32 cellular contexts compared by ENCODE assay signal in the genomic region with DNA sequence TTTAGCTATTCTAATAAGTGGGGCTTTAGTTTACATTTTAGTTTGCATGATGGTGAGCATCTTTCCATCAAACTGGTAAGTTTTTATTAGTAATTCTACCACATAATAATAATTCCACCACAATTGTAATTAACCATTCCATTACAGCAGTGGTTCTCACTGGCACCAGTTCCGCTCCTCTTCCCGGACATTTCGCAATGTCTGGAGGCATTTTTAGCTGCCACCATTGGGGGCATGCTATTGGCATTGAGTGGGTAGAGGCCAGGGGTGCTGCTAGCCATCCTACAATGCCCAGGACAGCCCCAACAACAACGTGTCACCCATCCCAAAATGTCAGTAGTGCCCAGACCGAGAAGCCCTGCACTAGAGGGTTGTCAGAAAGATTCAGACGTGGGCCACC. TPM values are rescaled to one million over a fixed set of nuclear protein-coding genes. Genes with fewer than 3 reads are reported as not detected.
"Had no signal": no experiment of that assay in that cellular context is flagged by ENCODE, and none has a peak within 500 bp of the region (broad histone marks: within the 10 kb centered on the region; RNA-seq: fewer than 3 reads in every experiment).

No MANE protein-coding gene starts in this region.

- H3K27ac Mint-ChIP-seq: nephron; stimulated activated naive CD8-positive, alpha-beta T cell treated with anti-CD3 and anti-CD28 coated beads, Interleukin-15, Interleukin-2, amounts not matched to agents 100 ng/mL and 50 ng/mL, for 24 hours had no signal

- H3K4me3 ChIP-seq: left lung, lower lobe of right lung, pancreas, prostate gland, sigmoid colon, smooth muscle cell, suprapubic skin, thoracic aorta, tibial artery, upper lobe of right lung had no signal

- H3K27ac ChIP-seq: left lung, lower lobe of right lung, pancreas, prostate gland, sigmoid colon, suprapubic skin, thoracic aorta, tibial artery, upper lobe of right lung had no signal

- H3K4me2 ChIP-seq: smooth muscle cell had no signal

- H3K27me3 ChIP-seq: left lung, pancreas, sigmoid colon, suprapubic skin, tibial artery, upper lobe of right lung had no signal

- H3K9me3 Mint-ChIP-seq: immature natural killer cell; naive thymus-derived CD8-positive, alpha-beta T cell; nephron; neural crest cell; stimulated activated naive CD8-positive, alpha-beta T cell treated with anti-CD3 and anti-CD28 coated beads, Interleukin-15, Interleukin-2, amounts not matched to agents 100 ng/mL and 50 ng/mL, for 24 hours had no signal

- ATAC-seq: left colon; left lung; lower lobe of right lung; naive thymus-derived CD8-positive, alpha-beta T cell; pancreas; right cardiac atrium; upper lobe of right lung had no signal

- DNase-seq: hypothalamus; immature natural killer cell; kidney; left colon; left lung; lower lobe of right lung; mammary epithelial cell; mesenchymal stem cell; naive thymus-derived CD8-positive, alpha-beta T cell; nucleus accumbens; pancreas; retina; right cardiac atrium; sigmoid colon; stimulated activated CD4-positive, alpha-beta T cell treated with anti-CD3 and anti-CD28 coated beads, Interleukin-1b, Interleukin-23, amount 100 ng/mL, for 48 hours; stimulated activated CD4-positive, alpha-beta T cell treated with anti-CD3 and anti-CD28 coated beads, Interleukin-2, amount 100 ng/mL, for 48 hours; stimulated activated CD4-positive, alpha-beta T cell treated with anti-CD3 and anti-CD28 coated beads, Interleukin-4, amount 100 ng/mL, for 4 hours; stimulated activated CD8-positive, alpha-beta memory T cell treated with anti-CD3 and anti-CD28 coated beads, Interleukin-4, amount 100 ng/mL, for 48 hours; stimulated activated naive CD4-positive, alpha-beta T cell; tibial artery; trophoblast cell; upper lobe of right lung had no signal

- H3K4me1 ChIP-seq: left lung, lower lobe of right lung, pancreas, prostate gland, sigmoid colon, suprapubic skin, tibial artery, upper lobe of right lung had no signal

- H3K36me3 Mint-ChIP-seq: immature natural killer cell; naive thymus-derived CD8-positive, alpha-beta T cell had no signal

- H3K4me1 Mint-ChIP-seq: nephron had no signal

- FAIRE-seq: islet of Langerhans, kidney, pancreas, urothelium cell line had no signal

- H3K36me3 ChIP-seq: left lung, lower lobe of right lung, pancreas, prostate gland, sigmoid colon, suprapubic skin, thoracic aorta, tibial artery, upper lobe of right lung had no signal

- H3K9me3 ChIP-seq: left lung, lower lobe of right lung, pancreas, prostate gland, sigmoid colon, suprapubic skin, thoracic aorta, tibial artery, upper lobe of right lung had no signal

- H3K4me3 Mint-ChIP-seq: nephron; neural crest cell; stimulated activated naive CD8-positive, alpha-beta T cell treated with anti-CD3 and anti-CD28 coated beads, Interleukin-15, Interleukin-2, amounts not matched to agents 100 ng/mL and 50 ng/mL, for 24 hours had no signal

RNA-seq across cellular contexts. Expression of a gene that starts 31.4 kb away (rescaled TPM):
- total RNA-seq: naive thymus-derived CD8-positive, alpha-beta T cell; osteoblast; smooth muscle cell had no signal
- polyA plus RNA-seq: smooth muscle cell had no signal
